In the genomic region with DNA sequence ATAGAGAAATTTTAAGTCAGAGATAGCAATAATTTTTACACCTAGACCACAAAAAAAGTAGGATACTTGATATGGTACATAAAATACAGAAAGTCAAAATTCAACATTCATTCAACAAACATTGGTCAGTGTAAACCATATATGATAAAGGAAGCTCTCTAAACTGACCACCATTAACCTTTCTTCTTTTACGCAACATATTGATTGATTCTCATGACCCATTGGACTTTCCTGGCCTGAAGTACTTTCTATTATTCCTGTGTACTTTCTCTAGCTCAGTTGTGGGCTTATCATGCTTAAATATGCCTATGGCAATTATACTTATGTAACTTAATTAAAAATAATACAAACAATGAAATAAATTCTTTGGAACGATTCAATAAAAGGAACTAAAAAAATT, we compare ENCODE assay signal across 34 cellular contexts.
"Had no signal": no experiment of that assay in that cellular context is flagged by ENCODE, and none has a peak within 500 bp of the region (broad histone marks: within the 10 kb centered on the region; RNA-seq: fewer than 3 reads in every experiment).

No MANE protein-coding gene starts in this region.

- H3K4me1 ChIP-seq: adrenal gland, body of pancreas, breast epithelium had no signal

- H3K9me3 ChIP-seq: adrenal gland, body of pancreas, breast epithelium had no signal

- H3K4me3 ChIP-seq: adrenal gland, body of pancreas, breast epithelium had no signal

- FAIRE-seq: astrocyte, TTC549 had no signal

- H3K27me3 ChIP-seq: adrenal gland, body of pancreas, brain microvascular endothelial cell, breast epithelium had no signal

- ATAC-seq: activated CD8-positive, alpha-beta T cell treated with anti-CD3 and anti-CD28 coated beads for 36 hours; activated naive CD4-positive, alpha-beta T cell treated with anti-CD3 and anti-CD28 coated beads, Interleukin-2, amount 50 U/mL, for 72 hours; activated T-cell treated with anti-CD3 and anti-CD28 coated beads, Interleukin-2, amount 50 U/mL, for 4 hours; activated T-cell treated with anti-CD3 and anti-CD28 coated beads, Interleukin-2, amount 50 U/mL, for 72 hours; activated T-helper 17 cell treated with anti-CD3 and anti-CD28 coated beads, Interleukin-2, amount 50 U/mL, for 72 hours; body of pancreas had no signal

- H3K27ac ChIP-seq: body of pancreas, brain microvascular endothelial cell, breast epithelium, VCaP had no signal

- DNase-seq: activated B cell treated with CpG ODN at 0.5 μM for 24 hours; activated CD4-positive, alpha-beta memory T cell treated with anti-CD3 and anti-CD28 coated beads for 36 hours; activated CD4-positive, alpha-beta T cell treated with anti-CD3 and anti-CD28 coated beads for 4 hours; activated CD4-positive, alpha-beta T cell treated with anti-CD3 and anti-CD28 coated beads, Interleukin-2, amount 10 ng/mL, durations not matched to agents 24 days and 14 days; activated CD4-positive, alpha-beta T cell treated with anti-CD3 and anti-CD28 coated beads, Interleukin-2, amount 50 U/mL, for 1 hour; activated CD4-positive, alpha-beta T cell treated with anti-CD3 and anti-CD28 coated beads, Interleukin-2, amount 50 U/mL, for 4 hours; activated CD4-positive, CD25-positive, alpha-beta regulatory T cell treated with anti-CD3 and anti-CD28 coated beads, Interleukin-2, amount 50 U/mL, for 72 hours; activated CD8-positive, alpha-beta memory T cell treated with anti-CD3 and anti-CD28 coated beads, Interleukin-2, amount 50 U/mL, for 4 hours; activated CD8-positive, alpha-beta T cell treated with anti-CD3 and anti-CD28 coated beads for 36 hours; activated effector memory CD4-positive, alpha-beta T cell treated with anti-CD3 and anti-CD28 coated beads, Interleukin-2, amount 50 U/mL, for 16 hours; activated gamma-delta T cell treated with Interleukin-2 at 50 U/mL for 16 hours; activated naive CD4-positive, alpha-beta T cell; activated naive CD4-positive, alpha-beta T cell treated with anti-CD3 and anti-CD28 coated beads for 36 hours; activated naive CD4-positive, alpha-beta T cell treated with anti-CD3 and anti-CD28 coated beads, Interleukin-2, amount 50 U/mL, for 16 hours; activated naive CD8-positive, alpha-beta T cell treated with anti-CD3 and anti-CD28 coated beads for 36 hours; activated T-cell treated with anti-CD3 and anti-CD28 coated beads for 4 hours; activated T-cell treated with anti-CD3 and anti-CD28 coated beads, Interleukin-2, amount 50 U/mL, for 1 hour; activated T-cell treated with anti-CD3 and anti-CD28 coated beads, Interleukin-2, amount 50 U/mL, for 4 hours; activated T-cell treated with anti-CD3 and anti-CD28 coated beads, Interleukin-2, amount 50 U/mL, for 72 hours; amniotic stem cell; aorta; brain microvascular endothelial cell; central memory CD4-positive, alpha-beta T cell; T-helper 1 cell; T-helper 2 cell; T-helper 9 cell had no signal
